In genomic region chr2:47344890-47345583, GRCh38 we compare ENCODE assay signal across 8 cellular contexts. TPM values are rescaled to one million over a fixed set of nuclear protein-coding genes. Genes with fewer than 3 reads are reported as not detected.
DNase-seq lines count a peak whose midpoint lies in the region; ATAC-seq and TF ChIP-seq lines count a peak whose summit lies in the region.

No MANE protein-coding gene starts in this region.

- ATAC-seq in GM18517 (IDR thresholded peaks at IDR 0.05; ENCODE audit: unreplicated experiment): no peak
- ATAC-seq in CD8-positive, alpha-beta T cell: no peak

- peaks cover 19% of the 10 kb centered on the region for H3K27me3 Mint-ChIP-seq in CD8-positive, alpha-beta T cell (ENCODE audit: low read depth)

- no peaks in the 10 kb centered on the region for H3K27me3 ChIP-seq in H7 (ENCODE audit: control insufficient read depth, insufficient read depth, low read length)
- no peaks in the 10 kb centered on the region for H3K27me3 ChIP-seq in CD8-positive, alpha-beta T cell (ENCODE audit: insufficient read depth, low read length)

- no peaks in the 10 kb centered on the region for H3K36me3 Mint-ChIP-seq in CD8-positive, alpha-beta T cell

- H3K27ac ChIP-seq in coronary artery (no peak overlapping the region), substantia nigra (ENCODE audit: low read depth, low read length, poor library complexity, severe bottlenecking) (peak overlapping the region; percentile 91)
- H3K27ac ChIP-seq in CD8-positive, alpha-beta T cell (ENCODE audit: low read depth, low read length): no peak overlapping the region

- intact Hi-C loops in CD8-positive, alpha-beta T cell (cut with DNase I, micrococcal nuclease): no loop called here

- H3K4me3 Mint-ChIP-seq in CD8-positive, alpha-beta T cell: no peak overlapping the region

- POLR2A ChIA-PET in CD8-positive, alpha-beta T cell (lab: Charles Lee): interaction anchor here (1.0 kb wide), 1 partner anchor 9 kb away, joined by 3 read pairs; no protein-coding TSS in a partner anchor

- H3K9me3 ChIP-seq in CD8-positive, alpha-beta T cell (ENCODE audit: low read length): no peaks in the 10 kb centered on the region

- peaks cover 9% of the 10 kb centered on the region for H3K4me1 ChIP-seq in CD8-positive, alpha-beta T cell (ENCODE audit: insufficient read depth, low read length)

- H3K4me3 ChIP-seq in H7 (ENCODE audit: insufficient read depth, low read depth, low read length) (peak overlapping the region; percentile 34), coronary artery (peak overlapping the region; percentile 47)
- no peak overlapping the region for H3K4me3 ChIP-seq in CD8-positive, alpha-beta T cell (ENCODE audit: low read depth, low read length)

- TF ChIP-seq CTCF in coronary artery (IDR thresholded peaks at IDR 0.05): no peak
- TF ChIP-seq CTCF in CD8-positive, alpha-beta T cell (IDR thresholded peaks at IDR 0.05): no peak

- no peak overlapping the region for H3K27ac Mint-ChIP-seq in CD8-positive, alpha-beta T cell

- peaks cover 1% of the 10 kb centered on the region for H3K36me3 ChIP-seq in H7 (replicated peaks; ENCODE audit: control insufficient read depth, insufficient read depth, low read length)
- no peaks in the 10 kb centered on the region for H3K36me3 ChIP-seq in CD8-positive, alpha-beta T cell (ENCODE audit: insufficient read depth, low read length)

- H3K9me3 Mint-ChIP-seq in CD8-positive, alpha-beta T cell: no peaks in the 10 kb centered on the region

- DNase-seq in H7: peak; percentile 93
- DNase-seq in NCI-H526 (lab: John Stamatoyannopoulos, UW): peak; percentile 99
- no peak for DNase-seq in coronary artery (ENCODE audit: low spot score)
- DNase-seq in kidney tubule cell (ENCODE audit: low spot score): peak; percentile 99
- peak; percentile 18 to 93 (median 82) for DNase-seq in substantia nigra (lab: John Stamatoyannopoulos, UW)
- DNase-seq in stimulated activated CD4-positive, alpha-beta T cell treated with anti-CD3 and anti-CD28 coated beads, Interleukin-4, amount 100 ng/mL, for 4 hours: no peak
- DNase-seq in CD8-positive, alpha-beta T cell: no peak

- CTCF ChIA-PET in CD8-positive, alpha-beta T cell (lab: Charles Lee): interaction anchor here (0.6 to 1.4 kb wide), 3 partner anchors 8 to 624 kb away, joined by 3 to 4 read pairs (median 3); no protein-coding TSS in a partner anchor

- H3K4me1 Mint-ChIP-seq in CD8-positive, alpha-beta T cell (ENCODE audit: low read depth): peaks cover 10% of the 10 kb centered on the region

RNA-seq across cellular contexts. Expression of gene EPCAM, which starts 24.1 kb away (rescaled TPM):
- total RNA-seq in H7 (2014; rRNA removed; shearing (Covaris generic)): 43.1 and 74.9 TPM in 2 replicates
- not detected for total RNA-seq in CD8-positive, alpha-beta T cell

RNA-seq across cellular contexts. Expression of gene MSH2, which starts 57.9 kb away (rescaled TPM):
- 203 and 255 TPM in 2 replicates for total RNA-seq in H7 (2014; rRNA removed; shearing (Covaris generic))
- total RNA-seq in CD8-positive, alpha-beta T cell: 1 to 10 TPM; 5.6 to 8.8 TPM

Comparison
In these comparisons a context has a peak if more than half of its experiments do, and no peak if none do; other contexts are left out.
1. DNase-seq: peak in H7 (single experiment), NCI-H526 (2 of 2), kidney tubule cell (single experiment) and substantia nigra (49 of 49); none in coronary artery (single experiment), stimulated activated CD4-positive, alpha-beta T cell treated with anti-CD3 and anti-CD28 coated beads, Interleukin-4, amount 100 ng/mL, for 4 hours (0 of 2) and CD8-positive, alpha-beta T cell (0 of 7).
2. RNA of gene EPCAM, which starts 24.1 kb away (total RNA-seq): 43.1 to 74.9 TPM in H7; not detected in CD8-positive, alpha-beta T cell; every median in the first group is over 10 times any median in the second.
3. RNA of gene MSH2, which starts 57.9 kb away (total RNA-seq): 203 to 255 TPM in H7; 5.6 to 8.8 TPM in CD8-positive, alpha-beta T cell; every median in the first group is over 10 times any median in the second.